In genomic region chr6:49321673-49322072, GRCh38 we compare ENCODE assay signal across 36 cellular contexts.
"Had no signal": no experiment of that assay in that cellular context is flagged by ENCODE, and none has a peak within 500 bp of the region (broad histone marks: within the 10 kb centered on the region; RNA-seq: fewer than 3 reads in every experiment).

No MANE protein-coding gene starts in this region.

- H3K27me3 ChIP-seq: adrenal gland, cardiac muscle cell had no signal

- H3K4me1 ChIP-seq: adrenal gland had no signal

- ATAC-seq: activated CD8-positive, alpha-beta T cell treated with anti-CD3 and anti-CD28 coated beads for 36 hours; activated naive CD4-positive, alpha-beta T cell treated with anti-CD3 and anti-CD28 coated beads, Interleukin-2, amount 50 U/mL, for 72 hours; activated T-cell treated with anti-CD3 and anti-CD28 coated beads, Interleukin-2, amount 50 U/mL, for 4 hours; activated T-cell treated with anti-CD3 and anti-CD28 coated beads, Interleukin-2, amount 50 U/mL, for 72 hours; activated T-helper 17 cell treated with anti-CD3 and anti-CD28 coated beads, Interleukin-2, amount 50 U/mL, for 72 hours had no signal

- H3K36me3 Mint-ChIP-seq: activated CD4-positive, alpha-beta memory T cell treated with anti-CD3 and anti-CD28 coated beads for 36 hours; activated naive CD4-positive, alpha-beta T cell treated with anti-CD3 and anti-CD28 coated beads, Interleukin-2, amount 50 U/mL, for 72 hours; activated naive CD8-positive, alpha-beta T cell treated with anti-CD3 and anti-CD28 coated beads for 36 hours; brain had no signal

- H3K9me3 ChIP-seq: adrenal gland had no signal

- H3K4me1 Mint-ChIP-seq: activated B cell treated with CpG ODN at 0.5 μM for 24 hours; activated CD4-positive, alpha-beta T cell treated with anti-CD3 and anti-CD28 coated beads, Interleukin-2, amount 10 ng/mL, durations not matched to agents 24 days and 14 days; activated naive CD8-positive, alpha-beta T cell treated with anti-CD3 and anti-CD28 coated beads for 36 hours; activated T-helper 17 cell treated with anti-CD3 and anti-CD28 coated beads, Interleukin-2, amount 50 U/mL, for 72 hours; brain; central memory CD8-positive, alpha-beta T cell had no signal

- H3K27ac Mint-ChIP-seq: activated B cell treated with CpG ODN at 0.5 μM for 24 hours; activated CD4-positive, alpha-beta memory T cell treated with anti-CD3 and anti-CD28 coated beads for 36 hours; activated CD4-positive, alpha-beta T cell treated with anti-CD3 and anti-CD28 coated beads, Interleukin-2, amount 10 ng/mL, durations not matched to agents 24 days and 14 days; activated CD8-positive, alpha-beta T cell treated with anti-CD3 and anti-CD28 coated beads for 36 hours; activated naive CD4-positive, alpha-beta T cell treated with anti-CD3 and anti-CD28 coated beads for 36 hours; activated naive CD4-positive, alpha-beta T cell treated with anti-CD3 and anti-CD28 coated beads, Interleukin-2, amount 50 U/mL, for 72 hours; activated naive CD8-positive, alpha-beta T cell treated with anti-CD3 and anti-CD28 coated beads for 36 hours; activated T-cell treated with anti-CD3 and anti-CD28 coated beads, Interleukin-2, amount 50 U/mL, for 72 hours; activated T-helper 1 cell treated with anti-CD3 and anti-CD28 coated beads, Interleukin-12 subunit alpha, Interleukin-12 subunit beta, Interleukin-2, Interleukin-4 antibody, amounts not matched to agents 30 ng/mL and 10 ng/mL and 1 ng/mL, durations not matched to agents 14 hours and 24 hours and 36 hours; activated T-helper 17 cell treated with anti-CD3 and anti-CD28 coated beads, Interleukin-2, amount 50 U/mL, for 72 hours; brain; T-helper 1 cell treated with Interleukin-12 subunit alpha and Interleukin-12 subunit beta and Interleukin-4 antibody, amounts not matched to agents 30 μg/mL and 1 μg/mL, for 36 hours; T-helper 2 cell treated with Interferon-gamma antibody and Interleukin-4, amounts not matched to agents 5 μg/mL and 100 μg/mL, for 36 hours had no signal

- H3K4me3 ChIP-seq: adrenal gland, cardiac muscle cell had no signal

- H3K27me3 Mint-ChIP-seq: activated B cell treated with CpG ODN at 0.5 μM for 24 hours; activated CD4-positive, alpha-beta memory T cell treated with anti-CD3 and anti-CD28 coated beads for 36 hours; activated CD4-positive, alpha-beta T cell treated with anti-CD3 and anti-CD28 coated beads, Interleukin-2, amount 10 ng/mL, durations not matched to agents 24 days and 14 days; activated CD8-positive, alpha-beta T cell treated with anti-CD3 and anti-CD28 coated beads for 36 hours; activated naive CD8-positive, alpha-beta T cell treated with anti-CD3 and anti-CD28 coated beads for 36 hours; activated T-helper 17 cell treated with anti-CD3 and anti-CD28 coated beads, Interleukin-2, amount 50 U/mL, for 72 hours; brain; central memory CD8-positive, alpha-beta T cell had no signal

- DNase-seq: activated B cell treated with CpG ODN at 0.5 μM for 24 hours; activated CD4-positive, alpha-beta memory T cell treated with anti-CD3 and anti-CD28 coated beads for 36 hours; activated CD4-positive, alpha-beta T cell treated with anti-CD3 and anti-CD28 coated beads for 4 hours; activated CD4-positive, alpha-beta T cell treated with anti-CD3 and anti-CD28 coated beads, Interleukin-2, amount 10 ng/mL, durations not matched to agents 24 days and 14 days; activated CD4-positive, alpha-beta T cell treated with anti-CD3 and anti-CD28 coated beads, Interleukin-2, amount 50 U/mL, for 1 hour; activated CD4-positive, alpha-beta T cell treated with anti-CD3 and anti-CD28 coated beads, Interleukin-2, amount 50 U/mL, for 4 hours; activated CD4-positive, CD25-positive, alpha-beta regulatory T cell treated with anti-CD3 and anti-CD28 coated beads, Interleukin-2, amount 50 U/mL, for 72 hours; activated CD8-positive, alpha-beta memory T cell treated with anti-CD3 and anti-CD28 coated beads, Interleukin-2, amount 50 U/mL, for 4 hours; activated CD8-positive, alpha-beta T cell treated with anti-CD3 and anti-CD28 coated beads for 36 hours; activated effector memory CD4-positive, alpha-beta T cell treated with anti-CD3 and anti-CD28 coated beads, Interleukin-2, amount 50 U/mL, for 16 hours; activated gamma-delta T cell treated with Interleukin-2 at 50 U/mL for 16 hours; activated naive CD4-positive, alpha-beta T cell; activated naive CD4-positive, alpha-beta T cell treated with anti-CD3 and anti-CD28 coated beads for 36 hours; activated naive CD4-positive, alpha-beta T cell treated with anti-CD3 and anti-CD28 coated beads, Interleukin-2, amount 50 U/mL, for 16 hours; activated naive CD8-positive, alpha-beta T cell treated with anti-CD3 and anti-CD28 coated beads for 36 hours; activated T-cell treated with anti-CD3 and anti-CD28 coated beads for 4 hours; activated T-cell treated with anti-CD3 and anti-CD28 coated beads, Interleukin-2, amount 50 U/mL, for 1 hour; activated T-cell treated with anti-CD3 and anti-CD28 coated beads, Interleukin-2, amount 50 U/mL, for 4 hours; activated T-cell treated with anti-CD3 and anti-CD28 coated beads, Interleukin-2, amount 50 U/mL, for 72 hours; adrenal gland; amniotic stem cell; aorta; caudate nucleus; cerebellar nuclear complex; T-helper 1 cell; T-helper 2 cell; T-helper 9 cell had no signal

- H3K36me3 ChIP-seq: adrenal gland, cardiac muscle cell had no signal

- H3K9me3 Mint-ChIP-seq: activated naive CD8-positive, alpha-beta T cell treated with anti-CD3 and anti-CD28 coated beads for 36 hours; activated T-helper 1 cell treated with anti-CD3 and anti-CD28 coated beads, Interleukin-12 subunit alpha, Interleukin-12 subunit beta, Interleukin-2, Interleukin-4 antibody, amounts not matched to agents 30 ng/mL and 10 ng/mL and 1 ng/mL, durations not matched to agents 14 hours and 24 hours and 36 hours; brain; central memory CD8-positive, alpha-beta T cell had no signal

- H3K4me3 Mint-ChIP-seq: activated B cell treated with CpG ODN at 0.5 μM for 24 hours; activated CD4-positive, alpha-beta memory T cell treated with anti-CD3 and anti-CD28 coated beads for 36 hours; activated CD4-positive, alpha-beta T cell treated with anti-CD3 and anti-CD28 coated beads, Interleukin-2, amount 10 ng/mL, durations not matched to agents 24 days and 14 days; activated CD8-positive, alpha-beta T cell treated with anti-CD3 and anti-CD28 coated beads for 36 hours; activated naive CD4-positive, alpha-beta T cell treated with anti-CD3 and anti-CD28 coated beads for 36 hours; activated naive CD8-positive, alpha-beta T cell treated with anti-CD3 and anti-CD28 coated beads for 36 hours; activated T-cell treated with anti-CD3 and anti-CD28 coated beads, Interleukin-2, amount 50 U/mL, for 4 hours; activated T-cell treated with anti-CD3 and anti-CD28 coated beads, Interleukin-2, amount 50 U/mL, for 72 hours; activated T-helper 1 cell treated with anti-CD3 and anti-CD28 coated beads, Interleukin-12 subunit alpha, Interleukin-12 subunit beta, Interleukin-2, Interleukin-4 antibody, amounts not matched to agents 30 ng/mL and 10 ng/mL and 1 ng/mL, durations not matched to agents 14 hours and 24 hours and 36 hours; activated T-helper 17 cell treated with anti-CD3 and anti-CD28 coated beads, Interleukin-2, amount 50 U/mL, for 72 hours; brain; central memory CD8-positive, alpha-beta T cell; T-helper 1 cell treated with Interleukin-12 subunit alpha and Interleukin-12 subunit beta and Interleukin-4 antibody, amounts not matched to agents 30 μg/mL and 1 μg/mL, for 36 hours; T-helper 2 cell treated with Interferon-gamma antibody and Interleukin-4, amounts not matched to agents 5 μg/mL and 100 μg/mL, for 36 hours had no signal

- H3K27ac ChIP-seq: adrenal gland, cardiac muscle cell, VCaP had no signal
